Comparison of ENCODE assay signal across 18 cellular contexts in genomic region chr15:101329309-101329863, GRCh38.
"Had no signal": no experiment of that assay in that cellular context is flagged by ENCODE, and none has a peak within 500 bp of the region (broad histone marks: within the 10 kb centered on the region; RNA-seq: fewer than 3 reads in every experiment).

No MANE protein-coding gene starts in this region.

- H3K4me3 Mint-ChIP-seq: memory B cell, nephron had no signal

- H3K27me3 ChIP-seq: right atrium auricular region, thyroid gland, upper lobe of left lung, vagina had no signal

- H3K36me3 Mint-ChIP-seq: memory B cell had no signal

- ATAC-seq: esophagus mucosa, lower lobe of right lung had no signal

- H3K4me3 ChIP-seq: dorsolateral prefrontal cortex, heart left ventricle, left ventricle myocardium inferior, lower lobe of right lung, right atrium auricular region, thyroid gland, upper lobe of left lung, vagina had no signal

- DNase-seq: cortex of kidney; effector CD8-positive, alpha-beta T cell; heart left ventricle; hippocampal formation; left ventricle myocardium inferior; lower lobe of right lung; midbrain; small intestine; stimulated activated CD4-positive, alpha-beta T cell treated with anti-CD3 and anti-CD28 coated beads, Interleukin-12 subunit alpha, Interleukin-12 subunit beta, amount 100 ng/mL, for 4 hours; stimulated activated naive CD4-positive, alpha-beta T cell treated with Interleukin-2 at 50 U/mL for 16 hours; thyroid gland; upper lobe of left lung had no signal

- H3K4me1 Mint-ChIP-seq: memory B cell had no signal

- H3K9me3 ChIP-seq: right atrium auricular region, thyroid gland, vagina had no signal

- H3K36me3 ChIP-seq: lower lobe of right lung, right atrium auricular region, thyroid gland, upper lobe of left lung, vagina had no signal

- H3K27ac Mint-ChIP-seq: memory B cell, nephron had no signal

- H3K27ac ChIP-seq: dorsolateral prefrontal cortex, heart left ventricle, left ventricle myocardium inferior, lower lobe of right lung, right atrium auricular region, thyroid gland, upper lobe of left lung, vagina had no signal

- H3K9me3 Mint-ChIP-seq: nephron had no signal

- H3K4me1 ChIP-seq: heart left ventricle, left ventricle myocardium inferior, lower lobe of right lung, right atrium auricular region, thyroid gland, upper lobe of left lung, vagina had no signal
